Comparison of ENCODE assay signal across 19 cellular contexts in genomic region chr7:142499641-142500040, GRCh38.
A peak's percentile ranks its signal among the peaks of the same experiment; 100 is the strongest.
DNase-seq lines count a peak whose midpoint lies in the region; ATAC-seq and TF ChIP-seq lines count a peak whose summit lies in the region.
"Had no signal": no experiment of that assay in that cellular context is flagged by ENCODE, and none has a peak within 500 bp of the region (broad histone marks: within the 10 kb centered on the region; RNA-seq: fewer than 3 reads in every experiment).

No MANE protein-coding gene starts in this region.

- H3K27me3 Mint-ChIP-seq in CD4-positive, alpha-beta T cell: no peaks in the 10 kb centered on the region
- peaks cover 7% of the 10 kb centered on the region for H3K27me3 Mint-ChIP-seq in activated T-helper 1 cell treated with anti-CD3 and anti-CD28 coated beads, Interleukin-12 subunit alpha, Interleukin-12 subunit beta, Interleukin-2, Interleukin-4 antibody, amounts not matched to agents 30 ng/mL and 10 ng/mL and 1 ng/mL, durations not matched to agents 14 hours and 24 hours and 36 hours (ENCODE audit: insufficient read depth)
- peaks cover 46% of the 10 kb centered on the region for H3K27me3 Mint-ChIP-seq in type B pancreatic cell

- no peaks in the 10 kb centered on the region for H3K36me3 Mint-ChIP-seq in CD4-positive, alpha-beta T cell (ENCODE audit: low read depth)
- H3K36me3 Mint-ChIP-seq in activated T-helper 1 cell treated with anti-CD3 and anti-CD28 coated beads, Interleukin-12 subunit alpha, Interleukin-12 subunit beta, Interleukin-2, Interleukin-4 antibody, amounts not matched to agents 30 ng/mL and 10 ng/mL and 1 ng/mL, durations not matched to agents 14 hours and 24 hours and 36 hours (ENCODE audit: low read depth): no peaks in the 10 kb centered on the region
- H3K36me3 Mint-ChIP-seq in type B pancreatic cell: no peaks in the 10 kb centered on the region

- peaks cover 54% of the 10 kb centered on the region for H3K4me1 Mint-ChIP-seq in CD4-positive, alpha-beta T cell (ENCODE audit: low read depth)
- peaks cover 26% of the 10 kb centered on the region for H3K4me1 Mint-ChIP-seq in activated T-helper 1 cell treated with anti-CD3 and anti-CD28 coated beads, Interleukin-12 subunit alpha, Interleukin-12 subunit beta, Interleukin-2, Interleukin-4 antibody, amounts not matched to agents 30 ng/mL and 10 ng/mL and 1 ng/mL, durations not matched to agents 14 hours and 24 hours and 36 hours (ENCODE audit: low read depth)
- no peaks in the 10 kb centered on the region for H3K4me1 Mint-ChIP-seq in type B pancreatic cell (ENCODE audit: unreplicated experiment)

- H3K4me3 Mint-ChIP-seq in CD4-positive, alpha-beta T cell: peak overlapping the region; percentile 86
- peak overlapping the region; percentile 15 for H3K4me3 Mint-ChIP-seq in activated T-helper 1 cell treated with anti-CD3 and anti-CD28 coated beads, Interleukin-12 subunit alpha, Interleukin-12 subunit beta, Interleukin-2, Interleukin-4 antibody, amounts not matched to agents 30 ng/mL and 10 ng/mL and 1 ng/mL, durations not matched to agents 14 hours and 24 hours and 36 hours
- no peak overlapping the region for H3K4me3 Mint-ChIP-seq in type B pancreatic cell
- H3K4me3 Mint-ChIP-seq: HFFc6 had no signal

- H3K36me3 ChIP-seq in BLaER1 (no peaks in the 10 kb centered on the region), mucosa of rectum (ENCODE audit: control insufficient read depth in 2 of 2, insufficient read depth in 2 of 2, low read length in 2 of 2) (no peaks in the 10 kb centered on the region)
- H3K36me3 ChIP-seq: adrenal gland, thyroid gland had no signal

- no peak for TF ChIP-seq CTCF in CD4-positive, alpha-beta T cell (IDR thresholded peaks at IDR 0.05)
- TF ChIP-seq CTCF in type B pancreatic cell (conservative IDR thresholded peaks at IDR 0.05): no peak

- H3K4me1 ChIP-seq in BLaER1 (peaks cover 32% of the 10 kb centered on the region), mucosa of rectum (ENCODE audit: control insufficient read depth in 2 of 2, insufficient read depth in 2 of 2, low read length in 2 of 2) (peaks cover 13 to 27% of the 10 kb centered on the region in 2 donors)
- H3K4me1 ChIP-seq: adrenal gland had no signal

- 0 out of 2 replicates have a peak overlapping the region, but pooled peaks have one; percentile 29 for H3K27ac ChIP-seq in BLaER1
- peak overlapping the region; percentile 40 for H3K27ac ChIP-seq in CD4-positive, alpha-beta T cell (ENCODE audit: low read depth, low read length)
- H3K27ac ChIP-seq in mucosa of rectum (ENCODE audit: low read depth in 2 of 2, low read length in 2 of 2): peak overlapping the region; percentile 71 to 84
- H3K27ac ChIP-seq: adrenal gland, hepatocyte, thyroid gland had no signal

- H3K4me3 ChIP-seq in BLaER1 (no peak overlapping the region), mucosa of rectum (ENCODE audit: low read length in 2 of 2) (no peak overlapping the region)
- H3K4me3 ChIP-seq: adrenal gland, hepatocyte, thyroid gland had no signal

- peak overlapping the region; percentile 53 for H3K4me2 ChIP-seq in BLaER1
- H3K4me2 ChIP-seq: hepatocyte had no signal

- H3K9me3 ChIP-seq in BLaER1: no peaks in the 10 kb centered on the region
- no peaks in the 10 kb centered on the region for H3K9me3 ChIP-seq in CD4-positive, alpha-beta T cell (ENCODE audit: control insufficient read depth, low read length)
- no peaks in the 10 kb centered on the region for H3K9me3 ChIP-seq in mucosa of rectum (ENCODE audit: control insufficient read depth in 2 of 2, low read length in 2 of 2)
- H3K9me3 ChIP-seq: adrenal gland, thyroid gland had no signal

- H3K9ac ChIP-seq in BLaER1: no peak overlapping the region
- no peak overlapping the region for H3K9ac ChIP-seq in mucosa of rectum (ENCODE audit: low read depth in 1 of 2, low read length in 2 of 2)

- ATAC-seq in CD4-positive, alpha-beta T cell (ENCODE audit: poor library complexity): no peak
- ATAC-seq: right cardiac atrium had no signal

- CTCF ChIA-PET in CD4-positive, alpha-beta T cell (lab: Charles Lee): interaction anchor here (1.0 kb wide), 1 partner anchor 25 kb away, joined by 3 read pairs; no protein-coding TSS in a partner anchor

- H3K27me3 ChIP-seq in BLaER1 (no peaks in the 10 kb centered on the region), mucosa of rectum (ENCODE audit: control insufficient read depth in 2 of 2, insufficient read depth in 2 of 2, low read length in 2 of 2) (no peaks in the 10 kb centered on the region)
- no peaks in the 10 kb centered on the region for H3K27me3 ChIP-seq in CD4-positive, alpha-beta T cell (ENCODE audit: control insufficient read depth, insufficient read depth, low read length)
- H3K27me3 ChIP-seq: adrenal gland, thyroid gland had no signal

- no peaks in the 10 kb centered on the region for H4K20me1 ChIP-seq in BLaER1

- DNase-seq in CD4-positive, alpha-beta T cell: no peak
- DNase-seq in activated T-helper 1 cell treated with anti-CD3 and anti-CD28 coated beads, Interleukin-12 subunit alpha, Interleukin-12 subunit beta, Interleukin-2, Interleukin-4 antibody, amounts not matched to agents 30 ng/mL and 10 ng/mL and 1 ng/mL, durations not matched to agents 14 hours and 24 hours and 36 hours (ENCODE audit: low spot score): no peak
- DNase-seq in retina (no peak), NCI-H69 (lab: John Stamatoyannopoulos, UW) (no peak), type B pancreatic cell (ENCODE audit: extremely low spot score, unreplicated experiment) (no peak)
- no peak for DNase-seq in stimulated activated CD4-positive, alpha-beta T cell treated with anti-CD3 and anti-CD28 coated beads, Interleukin-4, amount 100 ng/mL, for 4 hours
- DNase-seq: activated CD8-positive, alpha-beta memory T cell treated with anti-CD3 and anti-CD28 coated beads, Interleukin-2, amount 50 U/mL, for 48 hours; adrenal gland; foreskin fibroblast; HFFc6; Kasumi-1; NCI-H1105 treated with DMSO at 0.1 percent for 48 hours; NCI-H526 treated with DMSO at 0.1 percent for 48 hours; right cardiac atrium; SHP77; thyroid gland had no signal

- H3K27ac Mint-ChIP-seq in CD4-positive, alpha-beta T cell: peak overlapping the region; percentile 96
- peak overlapping the region; percentile 25 for H3K27ac Mint-ChIP-seq in activated T-helper 1 cell treated with anti-CD3 and anti-CD28 coated beads, Interleukin-12 subunit alpha, Interleukin-12 subunit beta, Interleukin-2, Interleukin-4 antibody, amounts not matched to agents 30 ng/mL and 10 ng/mL and 1 ng/mL, durations not matched to agents 14 hours and 24 hours and 36 hours
- H3K27ac Mint-ChIP-seq in type B pancreatic cell: no peak overlapping the region
- H3K27ac Mint-ChIP-seq: HFFc6 had no signal

- POLR2A ChIA-PET in CD4-positive, alpha-beta T cell (lab: Charles Lee): interaction anchor here (1.1 to 2.5 kb wide), 5 partner anchors 16 to 309 kb away, joined by 6 to 8 read pairs (median 7); no protein-coding TSS in a partner anchor

- H3K9me3 Mint-ChIP-seq in CD4-positive, alpha-beta T cell: no peaks in the 10 kb centered on the region
- no peaks in the 10 kb centered on the region for H3K9me3 Mint-ChIP-seq in activated T-helper 1 cell treated with anti-CD3 and anti-CD28 coated beads, Interleukin-12 subunit alpha, Interleukin-12 subunit beta, Interleukin-2, Interleukin-4 antibody, amounts not matched to agents 30 ng/mL and 10 ng/mL and 1 ng/mL, durations not matched to agents 14 hours and 24 hours and 36 hours
- no peaks in the 10 kb centered on the region for H3K9me3 Mint-ChIP-seq in type B pancreatic cell
- H3K9me3 Mint-ChIP-seq: HFFc6 had no signal

- intact Hi-C loops in CD4-positive, alpha-beta T cell (cut with DNase I, micrococcal nuclease): loop anchor here (5.0 kb wide), 2 partner anchors 37 to 718 kb away; no protein-coding TSS in a partner anchor
- intact Hi-C loops in activated T-helper 1 cell treated with anti-CD3 and anti-CD28 coated beads, Interleukin-12 subunit alpha, Interleukin-12 subunit beta, Interleukin-2, Interleukin-4 antibody, amounts not matched to agents 30 ng/mL and 10 ng/mL and 1 ng/mL, durations not matched to agents 14 hours and 24 hours and 36 hours (cut with micrococcal nuclease): loop anchor here (5.0 kb wide), 2 partner anchors 42 to 308 kb away; no protein-coding TSS in a partner anchor
